ENCODE assay signal across 16 cellular contexts in the genomic region with DNA sequence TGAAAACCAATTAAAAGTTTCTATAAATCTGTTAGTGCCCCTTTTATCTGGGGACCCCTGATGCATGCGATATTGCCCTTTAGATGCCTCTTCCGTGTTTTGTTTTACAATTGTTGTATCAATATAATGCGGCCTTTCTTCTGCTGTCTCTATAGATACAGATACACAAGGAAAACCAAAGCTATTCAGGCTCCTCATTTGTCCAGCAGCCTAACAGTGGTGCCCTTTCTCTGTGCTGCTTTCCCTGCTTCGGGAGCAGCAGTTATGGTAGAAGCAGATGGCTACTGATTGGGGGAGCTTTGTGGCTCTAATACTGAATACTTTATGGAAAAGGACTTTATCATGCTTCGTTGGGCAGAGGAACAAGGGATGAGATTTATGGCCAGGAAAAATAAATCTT. TPM values are rescaled to one million over a fixed set of nuclear protein-coding genes. Genes with fewer than 3 reads are reported as not detected.
DNase-seq lines count a peak whose midpoint lies in the region; ATAC-seq and TF ChIP-seq lines count a peak whose summit lies in the region.
"Had no signal": no experiment of that assay in that cellular context is flagged by ENCODE, and none has a peak within 500 bp of the region (broad histone marks: within the 10 kb centered on the region; RNA-seq: fewer than 3 reads in every experiment).

No MANE protein-coding gene starts in this region.

- TF ChIP-seq CTCF in GM23338 (conservative IDR thresholded peaks at IDR 0.05; ENCODE audit: low read depth in 2 of 2) = no peak
- TF ChIP-seq CTCF in brain (conservative IDR thresholded peaks at IDR 0.05) = no peak

- ATAC-seq in GM23338 (no peak), naive B cell (ENCODE audit: low read depth in 2 of 2) (no peak)
- ATAC-seq: left colon had no signal

- H3K27me3 Mint-ChIP-seq in GM23338 (ENCODE audit: insufficient read depth, low read depth, poor library complexity) = peaks cover 97% of the 10 kb centered on the region
- peaks cover 98% of the 10 kb centered on the region for H3K27me3 Mint-ChIP-seq in brain
- peaks cover 0 to 10% (median 6%) of the 10 kb centered on the region in 3 donors for H3K27me3 Mint-ChIP-seq in naive B cell

- peaks cover 6 to 39% (median 25%) of the 10 kb centered on the region in 10 experiments; a peak in 15 of 20 replicates for H3K4me1 ChIP-seq in BLaER1 treated with 17β-estradiol and CSF1 and Interleukin-3, amounts not matched to agents 10 nM and 100 nM
- peaks cover 46% of the 10 kb centered on the region for H3K4me1 ChIP-seq in GM23338 (ENCODE audit: insufficient read depth)
- no peaks in the 10 kb centered on the region for H3K4me1 ChIP-seq in SJCRH30

- peaks cover 20% of the 10 kb centered on the region for H3F3A ChIP-seq in GM23338 (replicated peaks; ENCODE audit: low read depth)

- no peak overlapping the region; the same call in 2 of the 3 replicates for H3K4me3 Mint-ChIP-seq in GM23338
- peak overlapping the region; percentile 47 to 95 (median 91) for H3K4me3 Mint-ChIP-seq in brain
- peak overlapping the region in 7 of 8 donors; percentile 26 to 99 (median 90) for H3K4me3 Mint-ChIP-seq in naive B cell

- no peaks in the 10 kb centered on the region; a peak in 1 of 22 replicates for H4K20me1 ChIP-seq in BLaER1 treated with 17β-estradiol and CSF1 and Interleukin-3, amounts not matched to agents 10 nM and 100 nM
- peaks cover 45% of the 10 kb centered on the region for H4K20me1 ChIP-seq in GM23338 (replicated peaks; ENCODE audit: insufficient read depth)

- H3K4me1 Mint-ChIP-seq in GM23338 (peaks cover 47% of the 10 kb centered on the region), brain (peaks cover 53% of the 10 kb centered on the region), naive B cell (peaks cover 37 to 48% (median 44%) of the 10 kb centered on the region in 3 donors)

- no peaks in the 10 kb centered on the region; the same call in 1 of the 3 replicates for H3K9me3 Mint-ChIP-seq in GM23338
- H3K9me3 Mint-ChIP-seq in brain = peaks cover 0 to 7% (median 2%) of the 10 kb centered on the region in 5 experiments
- H3K9me3 Mint-ChIP-seq in naive B cell = no peaks in the 10 kb centered on the region

- H3K9ac ChIP-seq in BLaER1 treated with 17β-estradiol and CSF1 and Interleukin-3, amounts not matched to agents 10 nM and 100 nM = no peak overlapping the region

- H3K36me3 ChIP-seq in BLaER1 treated with 17β-estradiol and CSF1 and Interleukin-3, amounts not matched to agents 10 nM and 100 nM = peaks cover 0 to 28% (median 7%) of the 10 kb centered on the region in 11 experiments; a peak in 12 of 22 replicates
- no peaks in the 10 kb centered on the region for H3K36me3 ChIP-seq in GM23338 (ENCODE audit: insufficient read depth)
- no peaks in the 10 kb centered on the region for H3K36me3 ChIP-seq in SJCRH30

- H3K27ac ChIP-seq in BLaER1 treated with 17β-estradiol and CSF1 and Interleukin-3, amounts not matched to agents 10 nM and 100 nM = no peak overlapping the region
- H3K27ac ChIP-seq in GM23338 (ENCODE audit: low read depth) = no peak overlapping the region
- H3K27ac ChIP-seq in SJCRH30 = no peak overlapping the region
- H3K27ac ChIP-seq: SK-N-MC had no signal

- H3K27me3 ChIP-seq in BLaER1 treated with 17β-estradiol and CSF1 and Interleukin-3, amounts not matched to agents 10 nM and 100 nM = no peaks in the 10 kb centered on the region
- H3K27me3 ChIP-seq in GM23338 (ENCODE audit: insufficient read depth) = peaks cover 97% of the 10 kb centered on the region
- H3K27me3 ChIP-seq in SJCRH30 = no peaks in the 10 kb centered on the region

- H3K4me3 ChIP-seq in BLaER1 treated with 17β-estradiol and CSF1 and Interleukin-3, amounts not matched to agents 10 nM and 100 nM = no peak overlapping the region
- H3K4me3 ChIP-seq in GM23338 (no peak overlapping the region), SJCRH30 (no peak overlapping the region)
- H3K4me3 ChIP-seq: SK-N-MC had no signal

- no peak for DNase-seq in GM23338 (ENCODE audit: low spot score)
- no peak for DNase-seq in naive B cell
- DNase-seq in SIG-M5 treated with dmso at 0.1 percent for 504 hours (lab: John Stamatoyannopoulos, UW; ENCODE audit: unreplicated experiment) = no peak
- DNase-seq in HK-2 (ENCODE audit: unreplicated experiment) = no peak
- no peak for DNase-seq in A172 (ENCODE audit: low spot score)
- no peak for DNase-seq in SJCRH30
- DNase-seq: activated naive CD4-positive, alpha-beta T cell; DMS53; Kasumi-1; left colon; NCI-H1436 treated with DMSO at 0.1 percent for 48 hours; NCI-H345 had no signal

- no peaks in the 10 kb centered on the region for H3K36me3 Mint-ChIP-seq in GM23338 (ENCODE audit: low read depth)
- H3K36me3 Mint-ChIP-seq in brain = no peaks in the 10 kb centered on the region
- no peaks in the 10 kb centered on the region for H3K36me3 Mint-ChIP-seq in naive B cell

- no peak overlapping the region for H2AFZ ChIP-seq in GM23338

- no peaks in the 10 kb centered on the region for H3K79me2 ChIP-seq in GM23338 (replicated peaks; ENCODE audit: insufficient read depth)

- H3K4me2 ChIP-seq in BLaER1 treated with 17β-estradiol and CSF1 and Interleukin-3, amounts not matched to agents 10 nM and 100 nM = peak overlapping the region in 6 of 11 experiments; percentile 38 to 78 (median 66); a peak in 6 of 22 replicates
- no peak overlapping the region for H3K4me2 ChIP-seq in GM23338

- H3K9me2 ChIP-seq in GM23338 (ENCODE audit: insufficient read depth) = no peaks in the 10 kb centered on the region

- H3K27ac Mint-ChIP-seq in GM23338 = no peak overlapping the region
- peak overlapping the region in 2 of 5 experiments; percentile 20 to 82 for H3K27ac Mint-ChIP-seq in brain
- H3K27ac Mint-ChIP-seq in naive B cell = peak overlapping the region in 1 of 6 donors; percentile 98

- peaks cover 11 to 47% (median 21%) of the 10 kb centered on the region in 11 experiments; a peak in 19 of 22 replicates for H3K9me3 ChIP-seq in BLaER1 treated with 17β-estradiol and CSF1 and Interleukin-3, amounts not matched to agents 10 nM and 100 nM (replicated peaks in 1 of 11)
- no peaks in the 10 kb centered on the region for H3K9me3 ChIP-seq in SJCRH30 (replicated peaks)

TF ChIP-seq in GM23338, 12 proteins besides CTCF, POLR2A, EP300 and RAD21:
- TF ChIP-seq EZH2 (IDR thresholded peaks at IDR 0.05; ENCODE audit: low read depth, unreplicated experiment) (peak; percentile 79), ZNF331 (CRISPR knock-in tag; IDR thresholded peaks at IDR 0.05; ENCODE audit: low read depth) (no peak)
TF ChIP-seq in GM23338: peak in this region for 1.

RNA-seq across cellular contexts. Expression of gene PRDM8, which starts 10.6 kb away (rescaled TPM):
- total RNA-seq in GM23338 (2014; rRNA removed; shearing (Covaris generic)) = not detected in 2 replicates
- 0.16 TPM in 1 of 2 replicates, not detected in the other for polyA plus RNA-seq in GM23338 (2016; fragmentation: Nextera tagmentation; extraction: Ambion mirVana)
- polyA plus RNA-seq in brain (ENCODE audit: insufficient read depth, low read depth, low replicate concordance) = 6.4 TPM
- polyA plus RNA-seq in naive B cell (ENCODE audit: low read depth in 6 of 6) = 1 to 10 TPM in 5 of 6 donors, under 1 TPM in 1; 0.19 to 3.9 (median 2.1) TPM
- 3.2 and 3.4 TPM in 2 replicates for total RNA-seq in A172 (2014; rRNA removed; shearing (Covaris generic))
- total RNA-seq in SJCRH30 (2014; rRNA removed; shearing (Covaris generic)) = 1.5 and 2.5 TPM in 2 replicates
- total RNA-seq: OCI-LY7 had no signal
